In the genomic region with DNA sequence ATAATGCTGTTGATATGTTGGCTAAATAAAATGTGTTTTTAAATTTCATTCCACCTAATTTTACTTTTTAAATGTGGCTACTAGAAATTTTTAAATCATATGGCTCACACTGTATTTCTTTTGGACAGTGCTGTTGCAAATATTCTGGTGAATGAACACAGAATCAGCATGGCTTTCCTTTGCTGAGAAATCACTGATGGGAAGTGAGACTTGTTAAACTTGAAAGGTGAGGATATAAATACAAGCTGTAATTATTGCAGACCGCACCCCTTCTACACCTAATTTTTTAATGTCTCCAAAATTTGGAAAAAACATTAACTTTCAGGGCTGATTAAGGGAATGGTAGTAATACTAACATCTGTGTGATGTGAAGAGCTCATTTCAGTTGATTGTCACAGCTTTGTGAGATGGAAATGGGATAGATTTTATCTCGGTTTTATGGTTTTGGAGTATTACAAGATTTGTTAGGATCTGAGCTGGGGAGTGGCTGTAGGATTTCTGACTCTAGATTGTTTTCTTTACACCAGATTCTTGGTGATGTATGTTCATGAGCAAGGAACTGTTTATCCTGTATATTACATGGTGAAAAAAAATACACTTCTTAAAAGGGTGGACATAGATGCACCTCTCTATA, we compare ENCODE assay signal across 1 cellular context.
TF ChIP-seq lines count a peak whose summit lies in the region.

No MANE protein-coding gene starts in this region.

TF ChIP-seq in GM23338, 12 proteins besides CTCF, POLR2A, EP300 and RAD21 (continued from another document):
- TF ChIP-seq, protein P1, sequence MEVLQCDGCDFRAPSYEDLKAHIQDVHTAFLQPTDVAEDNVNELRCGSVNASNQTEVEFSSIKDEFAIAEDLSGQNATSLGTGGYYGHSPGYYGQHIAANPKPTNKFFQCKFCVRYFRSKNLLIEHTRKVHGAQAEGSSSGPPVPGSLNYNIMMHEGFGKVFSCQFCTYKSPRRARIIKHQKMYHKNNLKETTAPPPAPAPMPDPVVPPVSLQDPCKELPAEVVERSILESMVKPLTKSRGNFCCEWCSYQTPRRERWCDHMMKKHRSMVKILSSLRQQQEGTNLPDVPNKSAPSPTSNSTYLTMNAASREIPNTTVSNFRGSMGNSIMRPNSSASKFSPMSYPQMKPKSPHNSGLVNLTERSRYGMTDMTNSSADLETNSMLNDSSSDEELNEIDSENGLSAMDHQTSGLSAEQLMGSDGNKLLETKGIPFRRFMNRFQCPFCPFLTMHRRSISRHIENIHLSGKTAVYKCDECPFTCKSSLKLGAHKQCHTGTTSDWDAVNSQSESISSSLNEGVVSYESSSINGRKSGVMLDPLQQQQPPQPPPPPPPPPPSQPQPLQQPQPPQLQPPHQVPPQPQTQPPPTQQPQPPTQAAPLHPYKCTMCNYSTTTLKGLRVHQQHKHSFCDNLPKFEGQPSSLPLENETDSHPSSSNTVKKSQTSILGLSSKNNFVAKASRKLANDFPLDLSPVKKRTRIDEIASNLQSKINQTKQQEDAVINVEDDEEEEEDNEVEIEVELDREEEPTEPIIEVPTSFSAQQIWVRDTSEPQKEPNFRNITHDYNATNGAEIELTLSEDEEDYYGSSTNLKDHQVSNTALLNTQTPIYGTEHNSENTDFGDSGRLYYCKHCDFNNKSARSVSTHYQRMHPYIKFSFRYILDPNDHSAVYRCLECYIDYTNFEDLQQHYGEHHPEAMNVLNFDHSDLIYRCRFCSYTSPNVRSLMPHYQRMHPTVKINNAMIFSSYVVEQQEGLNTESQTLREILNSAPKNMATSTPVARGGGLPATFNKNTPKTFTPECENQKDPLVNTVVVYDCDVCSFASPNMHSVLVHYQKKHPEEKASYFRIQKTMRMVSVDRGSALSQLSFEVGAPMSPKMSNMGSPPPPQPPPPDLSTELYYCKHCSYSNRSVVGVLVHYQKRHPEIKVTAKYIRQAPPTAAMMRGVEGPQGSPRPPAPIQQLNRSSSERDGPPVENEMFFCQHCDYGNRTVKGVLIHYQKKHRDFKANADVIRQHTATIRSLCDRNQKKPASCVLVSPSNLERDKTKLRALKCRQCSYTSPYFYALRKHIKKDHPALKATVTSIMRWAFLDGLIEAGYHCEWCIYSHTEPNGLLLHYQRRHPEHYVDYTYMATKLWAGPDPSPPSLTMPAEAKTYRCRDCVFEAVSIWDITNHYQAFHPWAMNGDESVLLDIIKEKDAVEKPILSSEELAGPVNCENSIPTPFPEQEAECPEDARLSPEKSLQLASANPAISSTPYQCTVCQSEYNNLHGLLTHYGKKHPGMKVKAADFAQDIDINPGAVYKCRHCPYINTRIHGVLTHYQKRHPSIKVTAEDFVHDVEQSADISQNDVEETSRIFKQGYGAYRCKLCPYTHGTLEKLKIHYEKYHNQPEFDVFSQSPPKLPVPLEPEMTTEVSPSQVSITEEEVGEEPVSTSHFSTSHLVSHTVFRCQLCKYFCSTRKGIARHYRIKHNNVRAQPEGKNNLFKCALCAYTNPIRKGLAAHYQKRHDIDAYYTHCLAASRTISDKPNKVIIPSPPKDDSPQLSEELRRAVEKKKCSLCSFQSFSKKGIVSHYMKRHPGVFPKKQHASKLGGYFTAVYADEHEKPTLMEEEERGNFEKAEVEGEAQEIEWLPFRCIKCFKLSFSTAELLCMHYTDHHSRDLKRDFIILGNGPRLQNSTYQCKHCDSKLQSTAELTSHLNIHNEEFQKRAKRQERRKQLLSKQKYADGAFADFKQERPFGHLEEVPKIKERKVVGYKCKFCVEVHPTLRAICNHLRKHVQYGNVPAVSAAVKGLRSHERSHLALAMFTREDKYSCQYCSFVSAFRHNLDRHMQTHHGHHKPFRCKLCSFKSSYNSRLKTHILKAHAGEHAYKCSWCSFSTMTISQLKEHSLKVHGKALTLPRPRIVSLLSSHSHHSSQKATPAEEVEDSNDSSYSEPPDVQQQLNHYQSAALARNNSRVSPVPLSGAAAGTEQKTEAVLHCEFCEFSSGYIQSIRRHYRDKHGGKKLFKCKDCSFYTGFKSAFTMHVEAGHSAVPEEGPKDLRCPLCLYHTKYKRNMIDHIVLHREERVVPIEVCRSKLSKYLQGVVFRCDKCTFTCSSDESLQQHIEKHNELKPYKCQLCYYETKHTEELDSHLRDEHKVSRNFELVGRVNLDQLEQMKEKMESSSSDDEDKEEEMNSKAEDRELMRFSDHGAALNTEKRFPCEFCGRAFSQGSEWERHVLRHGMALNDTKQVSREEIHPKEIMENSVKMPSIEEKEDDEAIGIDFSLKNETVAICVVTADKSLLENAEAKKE (CRISPR knock-in tag; IDR thresholded peaks at IDR 0.05), result no peak
- TF ChIP-seq STAT1 (IDR thresholded peaks at IDR 0.05; ENCODE audit: unreplicated experiment) (no peak), EZH2phosphoT487 (IDR thresholded peaks at IDR 0.05; ENCODE audit: unreplicated experiment) (no peak)
